In genomic region chr11:126416542-126417090, GRCh38 we compare ENCODE assay signal across 8 cellular contexts.
DNase-seq lines count a peak whose midpoint lies in the region; ATAC-seq and TF ChIP-seq lines count a peak whose summit lies in the region.

No MANE protein-coding gene starts in this region.

- no peak for DNase-seq in BJ (ENCODE audit: low read depth)
- DNase-seq in activated CD4-positive, alpha-beta T cell treated with anti-CD3 and anti-CD28 coated beads for 4 hours: peak; percentile 54 to 58
- DNase-seq in cerebellum (ENCODE audit: low spot score): peak; percentile 94
- peak; percentile 36 for DNase-seq in kidney glomerular epithelial cell (lab: John Stamatoyannopoulos, UW)
- peak; percentile 84 for DNase-seq in stimulated activated CD4-positive, alpha-beta T cell treated with anti-CD3 and anti-CD28 coated beads, Interleukin-15, amount 100 ng/mL, for 24 hours
- DNase-seq in OCI-M1 (lab: John Stamatoyannopoulos, UW): no peak

- H3K9ac ChIP-seq in HUES6 (ENCODE audit: low read length): peak overlapping the region; percentile 36

- H3K4me1 ChIP-seq in HUES6 (ENCODE audit: control insufficient read depth, insufficient read depth, low read length): peaks cover 9% of the 10 kb centered on the region

- CTCF ChIA-PET in BJ (lab: Yijun Ruan, JAX): interaction anchor here (0.9 to 1.9 kb wide), 6 partner anchors 12 to 109 kb away, joined by 3 to 7 read pairs (median 3); no protein-coding TSS in a partner anchor

- H3K36me3 ChIP-seq in BJ (ENCODE audit: control insufficient read depth, insufficient read depth, low read length) (peaks cover 9% of the 10 kb centered on the region), HUES6 (ENCODE audit: control insufficient read depth, insufficient read depth, low read length) (0 out of 2 replicates have a peak, but pooled peaks cover 6% of the 10 kb centered on the region)

- H3K9me3 ChIP-seq in HUES6 (ENCODE audit: control insufficient read depth, insufficient read depth, low read depth, low read length): no peaks in the 10 kb centered on the region

- ATAC-seq in GM19467 (IDR thresholded peaks at IDR 0.05; ENCODE audit: unreplicated experiment): peak; percentile 86

- H3K27me3 ChIP-seq in BJ (ENCODE audit: control insufficient read depth, insufficient read depth, low read length) (no peaks in the 10 kb centered on the region), HUES6 (ENCODE audit: control insufficient read depth, insufficient read depth, low read length) (peaks cover 8% of the 10 kb centered on the region)

- H3K4me3 ChIP-seq in BJ (ENCODE audit: low read depth, low read length) (peak overlapping the region; percentile 45), HUES6 (ENCODE audit: low read depth, low read length) (peak overlapping the region; percentile 60)

- POLR2A ChIA-PET in BJ (lab: Charles Lee): no interaction called here

- no peak for TF ChIP-seq CTCF in BJ (IDR thresholded peaks at IDR 0.05; ENCODE audit: insufficient read depth, low read depth, low read length)

- H3K27ac ChIP-seq in HUES6 (ENCODE audit: low read depth, low read length): no peak overlapping the region

Comparison
In these comparisons a context has a peak if more than half of its experiments do, and no peak if none do; other contexts are left out.
1. DNase-seq: peak in activated CD4-positive, alpha-beta T cell treated with anti-CD3 and anti-CD28 coated beads for 4 hours (2 of 2), cerebellum (single experiment), kidney glomerular epithelial cell (single experiment) and stimulated activated CD4-positive, alpha-beta T cell treated with anti-CD3 and anti-CD28 coated beads, Interleukin-15, amount 100 ng/mL, for 24 hours (single experiment); none in BJ (single experiment) and OCI-M1 (single experiment).